Comparison of ENCODE assay signal across 8 cellular contexts in the genomic region with DNA sequence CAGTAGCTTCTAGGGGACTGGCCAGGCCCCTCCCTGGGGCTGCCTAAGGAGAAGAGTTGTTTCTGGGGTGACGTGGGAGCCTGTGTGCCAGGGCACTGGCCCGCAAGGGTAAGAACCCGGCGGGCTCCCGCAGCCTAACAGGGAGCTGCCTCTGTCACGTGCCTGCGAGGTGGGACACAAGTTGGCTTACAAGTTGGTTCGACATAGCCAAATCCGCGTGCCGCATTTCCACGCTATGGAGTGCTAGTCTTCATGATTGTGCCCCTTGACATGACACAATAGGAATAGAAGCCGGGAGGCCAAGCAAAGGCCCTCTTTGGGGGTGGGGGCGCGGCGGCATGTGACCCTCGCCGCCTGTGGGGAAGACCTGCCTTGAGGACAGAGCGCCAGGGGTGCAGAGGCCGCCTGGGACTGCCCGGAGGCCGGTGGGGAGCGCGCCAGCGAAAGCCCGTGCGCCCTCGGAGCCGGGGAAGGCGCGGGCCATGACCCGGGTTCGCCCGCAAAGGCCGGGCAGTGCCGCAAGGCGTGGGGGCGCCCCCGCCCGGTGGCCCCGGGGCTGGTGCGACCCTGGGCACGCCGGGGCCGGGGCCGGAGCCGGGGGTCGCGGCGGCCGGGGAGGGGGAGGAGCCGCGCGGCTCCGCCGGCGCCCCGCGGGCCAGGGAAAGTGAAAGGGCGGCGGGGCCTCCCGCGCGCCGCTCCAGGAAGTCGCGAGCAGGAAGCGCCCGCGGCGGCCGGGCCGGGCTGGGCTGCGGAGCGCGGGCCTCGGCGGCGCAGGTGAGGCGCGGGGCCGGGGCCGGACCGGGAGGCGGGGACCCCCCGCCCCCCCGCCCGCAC. TPM values are rescaled to one million over a fixed set of nuclear protein-coding genes. Genes with fewer than 3 reads are reported as not detected.
A peak's percentile ranks its signal among the peaks of the same experiment; 100 is the strongest.
DNase-seq lines count a peak whose midpoint lies in the region; ATAC-seq and TF ChIP-seq lines count a peak whose summit lies in the region.

Gene SLC37A1 (plus strand): TSS at position 702 of the 834 bp plus-strand sequence. CDS start 4,603 bp downstream, outside the sequence.

- peak within 1 kb of the TSS; percentile 85 for H3K4me2 ChIP-seq in Karpas-422 (ENCODE audit: low read depth, low read length, poor library complexity, severe bottlenecking)

- no peaks in the 10 kb centered on the region for H3K9me3 Mint-ChIP-seq in CD4-positive, CD25-positive, alpha-beta regulatory T cell
- no peaks in the 10 kb centered on the region for H3K9me3 Mint-ChIP-seq in activated T-helper 17 cell treated with anti-CD3 and anti-CD28 coated beads, Interleukin-2, amount 50 U/mL, for 72 hours

- H3K27me3 ChIP-seq in CD4-positive, CD25-positive, alpha-beta regulatory T cell (ENCODE audit: control insufficient read depth, insufficient read depth, low read length) = no peaks in the 10 kb centered on the region
- no peaks in the 10 kb centered on the region for H3K27me3 ChIP-seq in Karpas-422 (ENCODE audit: low read length)
- no peaks in the 10 kb centered on the region for H3K27me3 ChIP-seq in ovary

- peak; percentile 71 to 73 for ATAC-seq in CD4-positive, CD25-positive, alpha-beta regulatory T cell (ENCODE audit: low read depth in 2 of 2)
- ATAC-seq in GM19397 (IDR thresholded peaks at IDR 0.05; ENCODE audit: unreplicated experiment) = peak; percentile 46
- ATAC-seq in activated T-helper 17 cell treated with anti-CD3 and anti-CD28 coated beads, Interleukin-2, amount 50 U/mL, for 72 hours (replicated peaks) = peak; percentile 75

- no peaks in the 10 kb centered on the region for H4K20me1 ChIP-seq in Karpas-422 (ENCODE audit: insufficient read depth, low read depth, low read length)

- peak within 1 kb of the TSS; percentile 62 for H2AFZ ChIP-seq in Karpas-422 (ENCODE audit: low read length)

- H3K36me3 Mint-ChIP-seq in CD4-positive, CD25-positive, alpha-beta regulatory T cell = peaks cover 15% of the 10 kb centered on the region
- H3K36me3 Mint-ChIP-seq in activated T-helper 17 cell treated with anti-CD3 and anti-CD28 coated beads, Interleukin-2, amount 50 U/mL, for 72 hours (ENCODE audit: low read depth) = peaks cover 21% of the 10 kb centered on the region

- H3K4me1 Mint-ChIP-seq in CD4-positive, CD25-positive, alpha-beta regulatory T cell = peaks cover 0 to 43% (median 16%) of the 10 kb centered on the region in 4 donors
- H3K4me1 Mint-ChIP-seq in activated T-helper 17 cell treated with anti-CD3 and anti-CD28 coated beads, Interleukin-2, amount 50 U/mL, for 72 hours = no peaks in the 10 kb centered on the region

- H3K79me2 ChIP-seq in Karpas-422 (ENCODE audit: low read length) = peaks cover 10% of the 10 kb centered on the region; the same call in 1 of the 2 replicates

- H3K27me3 Mint-ChIP-seq in CD4-positive, CD25-positive, alpha-beta regulatory T cell = peaks cover 15% of the 10 kb centered on the region
- H3K27me3 Mint-ChIP-seq in activated T-helper 17 cell treated with anti-CD3 and anti-CD28 coated beads, Interleukin-2, amount 50 U/mL, for 72 hours = no peaks in the 10 kb centered on the region

- peak within 1 kb of the TSS; percentile 89 for H3K9ac ChIP-seq in Karpas-422 (ENCODE audit: low read length)

- 14 to 26% (median 25%) methylated on average over 46 to 85 of the region's 88 CpGs for WGBS in ovary, 3 donors

- peak within 1 kb of the TSS; percentile 71 for H3K4me3 ChIP-seq in CD4-positive, CD25-positive, alpha-beta regulatory T cell (ENCODE audit: low read depth, low read length)
- H3K4me3 ChIP-seq in Karpas-422 (ENCODE audit: low read length) (peak within 1 kb of the TSS; percentile 88), ovary (peak within 1 kb of the TSS; percentile 60)

- peak within 1 kb of the TSS; percentile 65 for H3K27ac ChIP-seq in CD4-positive, CD25-positive, alpha-beta regulatory T cell (ENCODE audit: insufficient read depth, low read length, poor library complexity, severe bottlenecking)
- H3K27ac ChIP-seq in Karpas-422 (ENCODE audit: low read length) (peak within 1 kb of the TSS; percentile 74), ovary (peak within 1 kb of the TSS in 1 of 2 donors; percentile 72)

- peaks cover 27% of the 10 kb centered on the region for H3K4me1 ChIP-seq in CD4-positive, CD25-positive, alpha-beta regulatory T cell (ENCODE audit: control insufficient read depth, insufficient read depth, low read length, poor library complexity, severe bottlenecking)
- H3K4me1 ChIP-seq in Karpas-422 (ENCODE audit: low read length) = peaks cover 32% of the 10 kb centered on the region
- H3K4me1 ChIP-seq in ovary (ENCODE audit: insufficient read depth) = peaks cover 4% of the 10 kb centered on the region

- H3K4me3 Mint-ChIP-seq in CD4-positive, CD25-positive, alpha-beta regulatory T cell = peak within 1 kb of the TSS; percentile 87 to 96 (median 89)
- peak within 1 kb of the TSS; percentile 80 for H3K4me3 Mint-ChIP-seq in activated T-helper 17 cell treated with anti-CD3 and anti-CD28 coated beads, Interleukin-2, amount 50 U/mL, for 72 hours

- intact Hi-C loops in ovary (cut with DNase I) = no loop called here

- peaks cover 5% of the 10 kb centered on the region for H3K36me3 ChIP-seq in CD4-positive, CD25-positive, alpha-beta regulatory T cell (ENCODE audit: control insufficient read depth, insufficient read depth, low read length)
- H3K36me3 ChIP-seq in Karpas-422 (ENCODE audit: insufficient read depth, low read length) (no peaks in the 10 kb centered on the region), ovary (no peaks in the 10 kb centered on the region)

- no peaks in the 10 kb centered on the region for H3K9me2 ChIP-seq in Karpas-422 (replicated peaks; ENCODE audit: insufficient read depth, low read length)

- no peak for TF ChIP-seq EP300 in ovary (IDR thresholded peaks at IDR 0.05)

- DNase-seq in CD4-positive, CD25-positive, alpha-beta regulatory T cell = peak; percentile 28 to 49 (median 43)
- DNase-seq in Karpas-422 (peak; percentile 74), glomerular endothelial cell (ENCODE audit: extremely low read depth, low read depth, low spot score) (no peak), ovary (peak in 3 of 5 donors; percentile 32 to 64 (median 49)), globus pallidus (ENCODE audit: low spot score) (no peak), NCI-H187 treated with DMSO at 0.1 percent for 48 hours (lab: John Stamatoyannopoulos, UW) (no peak)

- H3K27ac Mint-ChIP-seq in CD4-positive, CD25-positive, alpha-beta regulatory T cell = peak within 1 kb of the TSS; percentile 62 to 90 (median 89)
- H3K27ac Mint-ChIP-seq in activated T-helper 17 cell treated with anti-CD3 and anti-CD28 coated beads, Interleukin-2, amount 50 U/mL, for 72 hours = peak within 1 kb of the TSS; percentile 56

- TF ChIP-seq CTCF in ovary (IDR thresholded peaks at IDR 0.05) = no peak

- no peak for TF ChIP-seq POLR2A in ovary (IDR thresholded peaks at IDR 0.05)

- H3K9me3 ChIP-seq in CD4-positive, CD25-positive, alpha-beta regulatory T cell (ENCODE audit: control insufficient read depth in 2 of 2, low read length in 2 of 2) = no peaks in the 10 kb centered on the region
- H3K9me3 ChIP-seq in Karpas-422 (ENCODE audit: low read length) (no peaks in the 10 kb centered on the region), ovary (no peaks in the 10 kb centered on the region)

RNA-seq across cellular contexts. Expression of gene SLC37A1, which starts in this region (rescaled TPM):
- 18.8 TPM for total RNA-seq in CD4-positive, CD25-positive, alpha-beta regulatory T cell
- 1 to 10 TPM; 2.8 to 3.6 (median 3.4) TPM for polyA plus RNA-seq in CD4-positive, CD25-positive, alpha-beta regulatory T cell
- 47.1 and 51.4 TPM in 2 replicates for total RNA-seq in Karpas-422 (2014; rRNA removed; shearing (Covaris generic); ENCODE audit: low replicate concordance)
- 10 to 100 TPM in 1 of 2 donors, 1 to 10 TPM in 1; 3.8 to 17.7 TPM for total RNA-seq in activated T-helper 17 cell treated with anti-CD3 and anti-CD28 coated beads, Interleukin-2, amount 50 U/mL, for 72 hours
- total RNA-seq in glomerular endothelial cell (13.6 and 26.8 TPM in 2 replicates), ovary (1 to 10 TPM; 5.6 to 10.0 (median 8.0) TPM)
- 1 to 10 TPM; 5.1 to 6.0 TPM for polyA plus RNA-seq in ovary

Comparison
In these comparisons a context has a peak if more than half of its experiments do, and no peak if none do; other contexts are left out.
1. DNase-seq: peak in CD4-positive, CD25-positive, alpha-beta regulatory T cell (3 of 3), Karpas-422 (single experiment) and ovary (3 of 5); none in glomerular endothelial cell (single experiment), globus pallidus (single experiment) and NCI-H187 treated with DMSO at 0.1 percent for 48 hours (single experiment).
2. Peak in every context shown above with its lines, with median percentiles within 50 percentile points of each other: ATAC-seq and H3K4me3 ChIP-seq.